In genomic region chr3:112561693-112562529, GRCh38 we compare ENCODE assay signal across 8 cellular contexts.
DNase-seq lines count a peak whose midpoint lies in the region; ATAC-seq and TF ChIP-seq lines count a peak whose summit lies in the region.

Gene ATG3 (minus strand): TSS chr3:112561962. CDS start chr3:112561528, 434 bp downstream.
Gene SLC35A5 (plus strand): TSS chr3:112562045. CDS start chr3:112563404, 1,359 bp downstream.

- DNase-seq in NCI-H748 (lab: John Stamatoyannopoulos, UW; ENCODE audit: unreplicated experiment) (peak; percentile 95), dedifferentiated amniotic fluid mesenchymal stem cell (ENCODE audit: extremely low spot score) (peak; percentile 97), left kidney (ENCODE audit: low read depth, low spot score) (peak; percentile 99)
- peak; percentile 99 for DNase-seq in activated CD4-positive, alpha-beta T cell treated with anti-CD3 and anti-CD28 coated beads, Interleukin-2, amount 50 U/mL, for 1 hour
- DNase-seq in stimulated activated CD4-positive, alpha-beta T cell treated with anti-CD3 and anti-CD28 coated beads, Interleukin-2, amount 100 ng/mL, for 24 hours: peak; percentile 98 to 99

- TF ChIP-seq CTCF in C4-2B (conservative IDR thresholded peaks at IDR 0.05): no peak

- peak; percentile 74 for ATAC-seq in GM19351 (IDR thresholded peaks at IDR 0.05; ENCODE audit: unreplicated experiment)
- ATAC-seq in HG03521 (IDR thresholded peaks at IDR 0.05; ENCODE audit: unreplicated experiment): peak; percentile 83

- peak within 1 kb of the TSS; percentile 78 for H3K27ac ChIP-seq in C4-2B

Comparison
In these comparisons a context has a peak if more than half of its experiments do, and no peak if none do; other contexts are left out.
1. Peak in every context shown above with its lines: DNase-seq, ATAC-seq and H3K27ac ChIP-seq.